Comparison of ENCODE assay signal across 20 cellular contexts in genomic region chr1:61460230-61460629, GRCh38.
A peak's percentile ranks its signal among the peaks of the same experiment; 100 is the strongest.
DNase-seq lines count a peak whose midpoint lies in the region; ATAC-seq and TF ChIP-seq lines count a peak whose summit lies in the region.
"Had no signal": no experiment of that assay in that cellular context is flagged by ENCODE, and none has a peak within 500 bp of the region (broad histone marks: within the 10 kb centered on the region; RNA-seq: fewer than 3 reads in every experiment).

No MANE protein-coding gene starts in this region.

- H3K9me3 Mint-ChIP-seq in MCF 10A (ENCODE audit: unreplicated experiment) (no peaks in the 10 kb centered on the region), brain (no peaks in the 10 kb centered on the region), mesothelial cell of epicardium (no peaks in the 10 kb centered on the region)
- H3K9me3 Mint-ChIP-seq: CD4-positive, alpha-beta T cell; CD8-positive, alpha-beta T cell had no signal

- H3K9ac ChIP-seq in mammary epithelial cell (ENCODE audit: insufficient read depth, low read length) (no peak overlapping the region), neural cell (ENCODE audit: low read length) (no peak overlapping the region)
- H3K9ac ChIP-seq: BLaER1 treated with 17β-estradiol and CSF1 and Interleukin-3, amounts not matched to agents 10 nM and 100 nM had no signal

- H3K27ac ChIP-seq in mammary epithelial cell (ENCODE audit: insufficient read depth, low read depth, low read length), result no peak overlapping the region
- peak overlapping the region; percentile 33 for H3K27ac ChIP-seq in neural cell (ENCODE audit: low read length)
- H3K27ac ChIP-seq in lower lobe of right lung, result no peak overlapping the region
- H3K27ac ChIP-seq: 22Rv1; A549; BLaER1 treated with 17β-estradiol and CSF1 and Interleukin-3, amounts not matched to agents 10 nM and 100 nM; C4-2B had no signal

- WGBS in mammary epithelial cell (ENCODE audit: low coverage, missing lambda C conversion rate), result 85% methylated on average over 4 of the region's 4 CpGs

- no peak for TF ChIP-seq RAD21 in neural cell (conservative IDR thresholded peaks at IDR 0.05)

- dilution Hi-C loops in mammary epithelial cell (cut with HindIII; ENCODE audit: low sequenced_read_pairs), result no loop called here

- peak; percentile 94 for TF ChIP-seq EP300 in neural cell (conservative IDR thresholded peaks at IDR 0.05; ENCODE audit: poor library complexity, severe bottlenecking)

- no peaks in the 10 kb centered on the region for H3K9me3 ChIP-seq in mammary epithelial cell (replicated peaks; ENCODE audit: insufficient read depth, low read length)
- no peaks in the 10 kb centered on the region for H3K9me3 ChIP-seq in neural cell (ENCODE audit: low read length)
- no peaks in the 10 kb centered on the region for H3K9me3 ChIP-seq in lower lobe of right lung
- H3K9me3 ChIP-seq: A549; BLaER1 treated with 17β-estradiol and CSF1 and Interleukin-3, amounts not matched to agents 10 nM and 100 nM; Caco-2 had no signal

- no peak for TF ChIP-seq CTCF in MCF 10A (IDR thresholded peaks at IDR 0.05; ENCODE audit: unreplicated experiment)
- TF ChIP-seq CTCF in mammary epithelial cell (conservative IDR thresholded peaks at IDR 0.05 in 1 of 2, IDR thresholded peaks at IDR 0.05 in 1 of 2; ENCODE audit: extremely low read depth in 1 of 2, insufficient read depth in 1 of 2, low read depth in 1 of 2, low read length in 2 of 2), result no peak
- no peak for TF ChIP-seq CTCF in brain (conservative IDR thresholded peaks at IDR 0.05)
- TF ChIP-seq CTCF in mesothelial cell of epicardium (IDR thresholded peaks at IDR 0.05; ENCODE audit: unreplicated experiment), result no peak
- TF ChIP-seq CTCF in neural cell (IDR thresholded peaks at IDR 0.05; ENCODE audit: poor library complexity, severe bottlenecking), result no peak
- TF ChIP-seq CTCF in lower lobe of right lung (IDR thresholded peaks at IDR 0.05), result no peak

- in situ Hi-C loops in mammary epithelial cell (cut with MboI; ENCODE audit: low sequenced_read_pairs in 2 of 2), result no loop called here

- POLR2A ChIA-PET in MCF 10A (lab: Yijun Ruan, JAX), result interaction anchor here (0.8 kb wide), 1 partner anchor 123 kb away, joined by 3 read pairs; no protein-coding TSS in a partner anchor

- H3K27me3 ChIP-seq in mammary epithelial cell (ENCODE audit: insufficient read depth, low read length), result no peaks in the 10 kb centered on the region
- peaks cover 9% of the 10 kb centered on the region for H3K27me3 ChIP-seq in neural cell (ENCODE audit: insufficient read depth, low read depth, low read length)
- no peaks in the 10 kb centered on the region for H3K27me3 ChIP-seq in lower lobe of right lung (ENCODE audit: low read depth)
- H3K27me3 ChIP-seq: BLaER1 treated with 17β-estradiol and CSF1 and Interleukin-3, amounts not matched to agents 10 nM and 100 nM had no signal

- H4K20me1 ChIP-seq in mammary epithelial cell (ENCODE audit: insufficient read depth, low read length), result no peaks in the 10 kb centered on the region
- no peaks in the 10 kb centered on the region for H4K20me1 ChIP-seq in neural cell (ENCODE audit: insufficient read depth)
- H4K20me1 ChIP-seq: BLaER1 treated with 17β-estradiol and CSF1 and Interleukin-3, amounts not matched to agents 10 nM and 100 nM had no signal

- H3K36me3 Mint-ChIP-seq in MCF 10A (ENCODE audit: insufficient read depth, unreplicated experiment), result peaks cover 48% of the 10 kb centered on the region
- H3K36me3 Mint-ChIP-seq in brain, result peaks cover 12% of the 10 kb centered on the region
- peaks cover 27% of the 10 kb centered on the region for H3K36me3 Mint-ChIP-seq in mesothelial cell of epicardium

- H3F3A ChIP-seq in neural cell (ENCODE audit: insufficient read depth, low read length, poor library complexity, severe bottlenecking), result no peaks in the 10 kb centered on the region

- ATAC-seq in lower lobe of right lung, result no peak
- no peak for ATAC-seq in GM19463 (IDR thresholded peaks at IDR 0.05; ENCODE audit: unreplicated experiment)
- ATAC-seq in GM21360 (IDR thresholded peaks at IDR 0.05; ENCODE audit: unreplicated experiment), result no peak
- ATAC-seq: A549; CD8-positive, alpha-beta T cell had no signal

- H3K79me2 ChIP-seq in mammary epithelial cell (ENCODE audit: insufficient read depth, low read length) (no peaks in the 10 kb centered on the region), neural cell (replicated peaks; ENCODE audit: insufficient read depth, low read length) (no peaks in the 10 kb centered on the region)

- intact Hi-C loops in MCF 10A (cut with micrococcal nuclease) (no loop called here), mammary epithelial cell (cut with micrococcal nuclease) (no loop called here), lower lobe of right lung (cut with DNase I) (no loop called here)

- H3K4me1 ChIP-seq in mammary epithelial cell (ENCODE audit: insufficient read depth, low read length) (no peaks in the 10 kb centered on the region), lower lobe of right lung (no peaks in the 10 kb centered on the region)
- H3K4me1 ChIP-seq: A549, Caco-2 had no signal

- H3K27ac Mint-ChIP-seq in MCF 10A (ENCODE audit: low read depth, unreplicated experiment) (peak overlapping the region; percentile 11), brain (peak overlapping the region in 3 of 5 experiments; percentile 0 to 54 (median 23)), mesothelial cell of epicardium (peak overlapping the region; percentile 91)
- H3K27ac Mint-ChIP-seq: B cell; CD4-positive, alpha-beta T cell; CD8-positive, alpha-beta T cell had no signal

- H3K4me3 ChIP-seq in mammary epithelial cell (replicated peaks in 1 of 3; ENCODE audit: insufficient read depth in 1 of 3, low read depth in 2 of 3, low read length in 3 of 3) (no peak overlapping the region), neural cell (ENCODE audit: low read length) (peak overlapping the region; percentile 39), lower lobe of right lung (no peak overlapping the region)
- H3K4me3 ChIP-seq: A549; BLaER1 treated with 17β-estradiol and CSF1 and Interleukin-3, amounts not matched to agents 10 nM and 100 nM had no signal

- DNase-seq in MCF 10A (ENCODE audit: unreplicated experiment) (no peak), mammary epithelial cell (no peak), mesothelial cell of epicardium (ENCODE audit: low spot score in 2 of 2, unreplicated experiment in 2 of 2) (no peak), lower lobe of right lung (no peak)
- DNase-seq: AML-193; Caco-2; Calu3; CD4-positive, alpha-beta T cell; CD8-positive, alpha-beta T cell; DMS79 treated with DMSO at 0.1 percent for 48 hours; GF-D8 had no signal

- no peak overlapping the region for H2AFZ ChIP-seq in mammary epithelial cell (ENCODE audit: low read depth, low read length)
- H2AFZ ChIP-seq in neural cell (ENCODE audit: low read depth, low read length), result no peak overlapping the region

- no peaks in the 10 kb centered on the region for H3K4me1 Mint-ChIP-seq in MCF 10A (ENCODE audit: insufficient read depth, unreplicated experiment)
- H3K4me1 Mint-ChIP-seq in brain, result peaks cover 41% of the 10 kb centered on the region
- peaks cover 47% of the 10 kb centered on the region for H3K4me1 Mint-ChIP-seq in mesothelial cell of epicardium
- H3K4me1 Mint-ChIP-seq: B cell had no signal

- H3K9me2 ChIP-seq in neural cell (ENCODE audit: insufficient read depth, low read length), result no peaks in the 10 kb centered on the region

- H3K4me2 ChIP-seq in mammary epithelial cell (ENCODE audit: insufficient read depth, low read depth, low read length) (no peak overlapping the region), neural cell (ENCODE audit: low read length) (peak overlapping the region; percentile 11)
- H3K4me2 ChIP-seq: A549 had no signal

- CTCF ChIA-PET in MCF 10A (lab: Yijun Ruan, JAX), result no interaction called here
- CTCF ChIA-PET in mammary epithelial cell (lab: Charles Lee; ENCODE audit: low non-redundant PET), result no interaction called here

- H3K36me3 ChIP-seq in mammary epithelial cell (ENCODE audit: insufficient read depth, low read length) (peaks cover 5% of the 10 kb centered on the region), neural cell (ENCODE audit: insufficient read depth, low read length) (no peaks in the 10 kb centered on the region), lower lobe of right lung (peaks cover 8% of the 10 kb centered on the region)
- H3K36me3 ChIP-seq: BLaER1 treated with 17β-estradiol and CSF1 and Interleukin-3, amounts not matched to agents 10 nM and 100 nM had no signal

- H3K4me3 Mint-ChIP-seq in MCF 10A (ENCODE audit: unreplicated experiment) (no peak overlapping the region), brain (no peak overlapping the region), mesothelial cell of epicardium (no peak overlapping the region)
- H3K4me3 Mint-ChIP-seq: B cell; CD4-positive, alpha-beta T cell; CD8-positive, alpha-beta T cell had no signal

- BruUV-seq in MCF 10A (replicated peaks; lab: Mats Ljungman, UMichigan), result no TSS peak
- BruUV-seq in mammary epithelial cell (replicated peaks; lab: Mats Ljungman, UMichigan), result no TSS peak

- H3K27me3 Mint-ChIP-seq in MCF 10A (ENCODE audit: insufficient read depth, unreplicated experiment) (no peaks in the 10 kb centered on the region), brain (no peaks in the 10 kb centered on the region), mesothelial cell of epicardium (ENCODE audit: low read depth) (no peaks in the 10 kb centered on the region)
- H3K27me3 Mint-ChIP-seq: CD4-positive, alpha-beta T cell had no signal

TF ChIP-seq in neural cell, 6 proteins besides CTCF, POLR2A, EP300 and RAD21 (continues in another document):
- TF ChIP-seq POLR2AphosphoS5 (IDR thresholded peaks at IDR 0.05) (peak; percentile 86), SMC3 (conservative IDR thresholded peaks at IDR 0.05; ENCODE audit: poor library complexity) (no peak)

Comparison
In these comparisons a context has a peak if more than half of its experiments do, and no peak if none do; other contexts are left out.
1. H3K27ac Mint-ChIP-seq: peak in every context shown above with its lines; median percentile 91 in mesothelial cell of epicardium; 23 in brain; 11 in MCF 10A.